ENCODE assay signal across 1 cellular context in genomic region chr16:69088684-69089083, GRCh38.
TF ChIP-seq lines count a peak whose summit lies in the region.

No MANE protein-coding gene starts in this region.

TF ChIP-seq in neural cell, 6 proteins besides CTCF, POLR2A, EP300 and RAD21 (continued from another document):
- no peak for TF ChIP-seq REST (IDR thresholded peaks at IDR 0.05; ENCODE audit: borderline replicate concordance)
- no peak for TF ChIP-seq MXI1 (conservative IDR thresholded peaks at IDR 0.05; ENCODE audit: poor library complexity, severe bottlenecking)
- no peak for TF ChIP-seq POLR2AphosphoS5 (IDR thresholded peaks at IDR 0.05)
- TF ChIP-seq EZH2 (IDR thresholded peaks at IDR 0.05; ENCODE audit: borderline replicate concordance, insufficient read depth, low read length, poor library complexity, severe bottlenecking), result no peak
